In the genomic region with DNA sequence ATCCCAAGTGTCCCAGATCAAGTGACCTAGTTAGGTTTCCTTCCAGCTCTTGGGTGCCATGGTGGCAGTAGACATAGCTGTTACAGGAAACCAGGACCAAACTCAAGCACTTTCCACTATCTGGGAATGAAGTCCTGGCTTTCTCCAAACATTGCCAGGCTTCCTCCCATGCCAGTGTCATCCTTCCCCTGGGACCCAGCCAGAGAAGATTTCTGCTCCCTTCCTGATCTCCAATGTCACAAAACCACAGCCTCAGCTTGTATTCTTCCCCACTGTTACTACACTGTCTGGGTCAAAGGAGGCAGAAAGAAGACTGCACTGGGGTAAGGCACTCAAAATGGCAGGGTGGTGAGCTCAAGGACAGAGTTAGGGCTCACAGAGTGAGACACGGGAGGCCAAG, we compare ENCODE assay signal across 24 cellular contexts.
"Had no signal": no experiment of that assay in that cellular context is flagged by ENCODE, and none has a peak within 500 bp of the region (broad histone marks: within the 10 kb centered on the region; RNA-seq: fewer than 3 reads in every experiment).

No MANE protein-coding gene starts in this region.

- H3K27ac ChIP-seq: body of pancreas, foreskin keratinocyte, pancreas, right lobe of liver had no signal

- H3K9me3 ChIP-seq: body of pancreas, pancreas, right lobe of liver, transverse colon, uterus had no signal

- H3K36me3 ChIP-seq: pancreas, right lobe of liver, transverse colon, uterus had no signal

- H3K27ac Mint-ChIP-seq: activated naive CD4-positive, alpha-beta T cell treated with anti-CD3 and anti-CD28 coated beads for 36 hours; activated naive CD8-positive, alpha-beta T cell treated with anti-CD3 and anti-CD28 coated beads, Interleukin-2, amount 10 ng/mL, durations not matched to agents 7 days and 5 days; activated T-cell treated with anti-CD3 and anti-CD28 coated beads, Interleukin-2, amount 50 U/mL, for 24 hours; activated T-helper 2 cell treated with anti-CD3 and anti-CD28 coated beads, Interferon-gamma antibody, Interleukin-2, Interleukin-4, amounts not matched to agents 10 μg/mL and 5 μg/mL and 100 μg/mL, durations not matched to agents 14 hours and 24 hours and 36 hours; dendritic cell treated with granulocyte-macrophage colony-stimulating factor and Interleukin-4, amounts not matched to agents 40 ng/mL and 50 ng/mL, for 4 days; naive thymus-derived CD8-positive, alpha-beta T cell; WTC11 had no signal

- H3K9me3 Mint-ChIP-seq: activated naive CD4-positive, alpha-beta T cell treated with anti-CD3 and anti-CD28 coated beads for 36 hours; activated naive CD8-positive, alpha-beta T cell treated with anti-CD3 and anti-CD28 coated beads, Interleukin-2, amount 10 ng/mL, durations not matched to agents 7 days and 5 days; activated T-cell treated with anti-CD3 and anti-CD28 coated beads, Interleukin-2, amount 50 U/mL, for 24 hours; activated T-helper 2 cell treated with anti-CD3 and anti-CD28 coated beads, Interferon-gamma antibody, Interleukin-2, Interleukin-4, amounts not matched to agents 10 μg/mL and 5 μg/mL and 100 μg/mL, durations not matched to agents 14 hours and 24 hours and 36 hours; dendritic cell treated with granulocyte-macrophage colony-stimulating factor and Interleukin-4, amounts not matched to agents 40 ng/mL and 50 ng/mL, for 4 days; naive thymus-derived CD8-positive, alpha-beta T cell; WTC11 had no signal

- H3K4me3 Mint-ChIP-seq: activated naive CD4-positive, alpha-beta T cell treated with anti-CD3 and anti-CD28 coated beads for 36 hours; activated naive CD8-positive, alpha-beta T cell treated with anti-CD3 and anti-CD28 coated beads, Interleukin-2, amount 10 ng/mL, durations not matched to agents 7 days and 5 days; activated T-cell treated with anti-CD3 and anti-CD28 coated beads, Interleukin-2, amount 50 U/mL, for 24 hours; dendritic cell treated with granulocyte-macrophage colony-stimulating factor and Interleukin-4, amounts not matched to agents 40 ng/mL and 50 ng/mL, for 4 days; naive thymus-derived CD8-positive, alpha-beta T cell; WTC11 had no signal

- H3K27me3 ChIP-seq: body of pancreas, pancreas, right lobe of liver, transverse colon, uterus had no signal

- H3K36me3 Mint-ChIP-seq: activated naive CD8-positive, alpha-beta T cell treated with anti-CD3 and anti-CD28 coated beads, Interleukin-2, amount 10 ng/mL, durations not matched to agents 7 days and 5 days; naive thymus-derived CD8-positive, alpha-beta T cell; WTC11 had no signal

- H3K4me3 ChIP-seq: body of pancreas, lung, pancreas, right lobe of liver, transverse colon, uterus had no signal

- ATAC-seq: body of pancreas; foreskin keratinocyte; left lobe of liver; naive thymus-derived CD8-positive, alpha-beta T cell; pancreas; right lobe of liver; WTC11 had no signal

- H3K4me1 ChIP-seq: pancreas had no signal

- H3K27me3 Mint-ChIP-seq: activated T-cell treated with anti-CD3 and anti-CD28 coated beads, Interleukin-2, amount 50 U/mL, for 24 hours had no signal

- DNase-seq: activated CD8-positive, alpha-beta memory T cell treated with anti-CD3 and anti-CD28 coated beads for 24 hours; activated CD8-positive, alpha-beta memory T cell treated with anti-CD3 and anti-CD28 coated beads, Interleukin-2, amount 50 U/mL, for 4 hours; activated naive CD4-positive, alpha-beta T cell treated with anti-CD3 and anti-CD28 coated beads for 36 hours; activated naive CD8-positive, alpha-beta T cell treated with anti-CD3 and anti-CD28 coated beads, Interleukin-2, amount 10 ng/mL, durations not matched to agents 7 days and 5 days; activated T-cell treated with anti-CD3 and anti-CD28 coated beads, Interleukin-2, amount 50 U/mL, for 24 hours; amygdala; body of pancreas; effector CD4-positive, alpha-beta T cell; foreskin keratinocyte; kidney; naive thymus-derived CD8-positive, alpha-beta T cell; pancreas; right lobe of liver; stimulated activated CD4-positive, alpha-beta T cell treated with anti-CD3 and anti-CD28 coated beads, Interleukin-2, amount 100 ng/mL, for 48 hours; stimulated activated CD8-positive, alpha-beta memory T cell treated with anti-CD3 and anti-CD28 coated beads, Interleukin-4, amount 100 ng/mL, for 48 hours; stimulated activated naive CD4-positive, alpha-beta T cell treated with Interleukin-2 at 50 U/mL for 16 hours; T-helper 9 cell; transverse colon; uterus had no signal
